In the genomic region with DNA sequence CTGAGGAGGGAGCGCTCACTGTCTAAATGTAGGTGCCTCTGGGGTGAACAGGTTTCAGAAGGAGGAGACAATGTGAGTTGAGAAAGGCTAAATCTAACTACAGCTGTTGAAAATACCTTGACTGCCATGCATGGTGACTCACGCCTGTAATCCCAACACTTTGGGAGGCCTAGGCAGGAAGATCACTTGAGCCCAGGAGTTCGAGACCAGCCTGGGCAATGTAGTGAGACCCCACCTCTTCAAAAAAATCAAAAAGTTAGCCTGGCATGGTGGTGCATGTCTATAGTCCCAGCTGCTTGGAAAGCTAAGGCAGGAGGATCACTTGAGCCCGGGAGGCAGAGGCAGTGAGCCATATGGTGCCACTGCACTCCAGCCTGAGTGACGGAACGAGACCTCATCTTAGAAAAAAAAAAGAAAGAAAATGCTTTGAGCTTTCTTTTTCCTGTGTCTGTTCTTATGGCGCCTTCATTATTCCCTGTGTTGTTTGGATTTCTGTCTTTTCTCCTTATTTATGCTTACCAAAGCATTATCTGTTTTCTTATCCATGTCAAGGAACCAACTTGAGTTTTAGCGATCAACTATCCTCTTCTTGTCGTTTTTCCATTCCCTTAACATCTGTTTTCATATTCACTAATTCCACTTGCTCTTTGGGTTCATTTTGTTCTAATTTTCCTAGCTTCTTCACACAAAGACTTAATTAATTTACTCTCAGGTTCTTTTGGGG, we compare ENCODE assay signal across 20 cellular contexts. TPM values are rescaled to one million over a fixed set of nuclear protein-coding genes. Genes with fewer than 3 reads are reported as not detected.
DNase-seq lines count a peak whose midpoint lies in the region; ATAC-seq, FAIRE-seq and TF ChIP-seq lines count a peak whose summit lies in the region.
"Had no signal": no experiment of that assay in that cellular context is flagged by ENCODE, and none has a peak within 500 bp of the region (broad histone marks: within the 10 kb centered on the region; RNA-seq: fewer than 3 reads in every experiment).

No MANE protein-coding gene starts in this region.

- no peak overlapping the region for H2AK9ac ChIP-seq in IMR-90 (replicated peaks; ENCODE audit: low read depth, low read length, poor library complexity)

- H4K5ac ChIP-seq in IMR-90 (ENCODE audit: low read depth, low read length), result no peak overlapping the region

- H3K4me3 ChIP-seq in A549 (no peak overlapping the region), IMR-90 (ENCODE audit: insufficient read depth, low read depth, low read length) (no peak overlapping the region), thyroid gland (replicated peaks in 1 of 3) (no peak overlapping the region)
- H3K4me3 ChIP-seq: GM23338 had no signal

- intact Hi-C loops in IMR-90 (cut with micrococcal nuclease) (no loop called here), thyroid gland (cut with DNase I) (no loop called here)

- no peak overlapping the region for H3K56ac ChIP-seq in IMR-90 (ENCODE audit: extremely low read depth, insufficient read depth, low read length)

- ATAC-seq in A549 (no peak), IMR-90 (ENCODE audit: low read depth) (no peak), T-cell (replicated peaks in 1 of 4) (no peak)
- ATAC-seq: GM23338 had no signal

- no TSS peak for BruUV-seq in IMR-90 (replicated peaks; lab: Mats Ljungman, UMichigan)

- H3K9me3 ChIP-seq in A549 (peaks cover 3% of the 10 kb centered on the region; the same call in 2 of the 3 replicates), IMR-90 (ENCODE audit: control insufficient read depth, insufficient read depth, low read length) (peaks cover 6% of the 10 kb centered on the region), thyroid gland (no peaks in the 10 kb centered on the region)
- H3K9me3 ChIP-seq: BE2C had no signal

- H2AK5ac ChIP-seq in IMR-90 (ENCODE audit: low read depth, low read length), result no peak overlapping the region

- CTCF ChIA-PET in A549 (lab: Yijun Ruan, JAX) (interaction anchor here (0.6 to 2.0 kb wide), 4 partner anchors 11 to 671 kb away, joined by 3 to 7 read pairs (median 3); no protein-coding TSS in a partner anchor), IMR-90 (lab: Yijun Ruan, JAX) (interaction anchor here (1.0 kb wide), 1 partner anchor 29 kb away, joined by 6 read pairs; no protein-coding TSS in a partner anchor), T-cell (lab: Charles Lee) (no interaction called here)

- peaks cover 31 to 41% of the 10 kb centered on the region in 2 donors for H3K27me3 Mint-ChIP-seq in T-cell

- no peak overlapping the region for H3K9ac ChIP-seq in IMR-90 (ENCODE audit: low read depth, low read length)

- no peak overlapping the region for H2AFZ ChIP-seq in IMR-90 (replicated peaks; ENCODE audit: low read length, poor library complexity)
- H2AFZ ChIP-seq: GM23338 had no signal

- POLR2A ChIA-PET in A549 (lab: Yijun Ruan, JAX), result no interaction called here
- POLR2A ChIA-PET in IMR-90 (lab: Charles Lee; ENCODE audit: unreplicated experiment), result no interaction called here
- POLR2A ChIA-PET in T-cell (lab: Charles Lee), result no interaction called here

- no peaks in the 10 kb centered on the region for H3K4me1 Mint-ChIP-seq in T-cell
- H3K4me1 Mint-ChIP-seq: CD4-positive, CD25-positive, alpha-beta regulatory T cell; CD8-positive, alpha-beta memory T cell had no signal

- no peaks in the 10 kb centered on the region for H3K36me3 Mint-ChIP-seq in T-cell
- H3K36me3 Mint-ChIP-seq: CD4-positive, CD25-positive, alpha-beta regulatory T cell had no signal

- in situ Hi-C loops in IMR-90 (cut with MboI; ENCODE audit: low sequenced_read_pairs), result no loop called here

- H3K23ac ChIP-seq in IMR-90 (ENCODE audit: low read depth, low read length), result no peak overlapping the region

- no peak overlapping the region for H4K8ac ChIP-seq in IMR-90 (ENCODE audit: low read depth in 2 of 2, low read length in 2 of 2)

- H3K14ac ChIP-seq in IMR-90 (replicated peaks; ENCODE audit: low read depth, low read length), result no peak overlapping the region

- H3K27ac Mint-ChIP-seq in T-cell, result no peak overlapping the region
- H3K27ac Mint-ChIP-seq: CD4-positive, CD25-positive, alpha-beta regulatory T cell; GM23338 had no signal

- peaks cover 0 to 9% (median 4%) of the 10 kb centered on the region in 3 donors for H3K9me3 Mint-ChIP-seq in T-cell

- H3K36me3 ChIP-seq in IMR-90 (ENCODE audit: control insufficient read depth, insufficient read depth, low read length), result peaks cover 18% of the 10 kb centered on the region
- H3K36me3 ChIP-seq in thyroid gland, result no peaks in the 10 kb centered on the region
- H3K36me3 ChIP-seq: BE2C had no signal

- H2BK15ac ChIP-seq in IMR-90 (ENCODE audit: low read depth, low read length), result no peak overlapping the region

- no peak for FAIRE-seq in A549 (lab: Jason Lieb, UNC)
- FAIRE-seq: GM12892, GM18507, H54 had no signal

- H2BK20ac ChIP-seq in IMR-90 (ENCODE audit: low read depth, low read length), result no peak overlapping the region

- no peak overlapping the region for H2BK5ac ChIP-seq in IMR-90 (ENCODE audit: low read depth, low read length, poor library complexity, severe bottlenecking)

- H3K4ac ChIP-seq in IMR-90 (ENCODE audit: low read depth, low read length), result no peak overlapping the region

- no peaks in the 10 kb centered on the region for H3K27me3 ChIP-seq in IMR-90 (ENCODE audit: control insufficient read depth, insufficient read depth, low read length)
- H3K27me3 ChIP-seq in thyroid gland, result no peaks in the 10 kb centered on the region
- H3K27me3 ChIP-seq: BE2C had no signal

- TF ChIP-seq POLR2A in A549 (IDR thresholded peaks at IDR 0.05; ENCODE audit: low read length) (no peak), IMR-90 (IDR thresholded peaks at IDR 0.05; ENCODE audit: low read depth, low read length) (no peak), thyroid gland (IDR thresholded peaks at IDR 0.05) (no peak)

- no peak overlapping the region for H3K4me3 Mint-ChIP-seq in T-cell
- H3K4me3 Mint-ChIP-seq: CD4-positive, CD25-positive, alpha-beta regulatory T cell; CD8-positive, alpha-beta memory T cell; GM23338 had no signal

- dilution Hi-C loops in IMR-90 (cut with HindIII; ENCODE audit: low sequenced_read_pairs, unreplicated experiment), result no loop called here

- no peak overlapping the region for H3K18ac ChIP-seq in IMR-90 (ENCODE audit: low read depth, low read length)

- H3K27ac ChIP-seq in A549 (no peak overlapping the region), IMR-90 (ENCODE audit: insufficient read depth, low read length) (no peak overlapping the region), thyroid gland (peak overlapping the region; percentile 6 to 65 (median 15))

- H3K9me1 ChIP-seq in IMR-90 (ENCODE audit: insufficient read depth, low read length), result peaks cover 21% of the 10 kb centered on the region

- peaks cover 15% of the 10 kb centered on the region for H4K20me1 ChIP-seq in IMR-90 (ENCODE audit: insufficient read depth, low read length)

- no peak for TF ChIP-seq CTCF in A549 (IDR thresholded peaks at IDR 0.05)
- TF ChIP-seq CTCF in IMR-90 (conservative IDR thresholded peaks at IDR 0.05; ENCODE audit: low read depth, low read length), result no peak
- no peak for TF ChIP-seq CTCF in thyroid gland (IDR thresholded peaks at IDR 0.05)

- TF ChIP-seq EP300 in A549 (IDR thresholded peaks at IDR 0.05), result no peak

- no peak overlapping the region for H4K91ac ChIP-seq in IMR-90 (ENCODE audit: insufficient read depth, low read depth, low read length)

- H3K4me1 ChIP-seq in A549 (peaks cover 14% of the 10 kb centered on the region), IMR-90 (ENCODE audit: control insufficient read depth, insufficient read depth, low read length) (peaks cover 11% of the 10 kb centered on the region), thyroid gland (peaks cover 16 to 55% of the 10 kb centered on the region in 2 donors)
- H3K4me1 ChIP-seq: BE2C had no signal

- H2BK120ac ChIP-seq in IMR-90 (ENCODE audit: low read depth, low read length), result no peak overlapping the region

- H3K4me2 ChIP-seq in A549 (no peak overlapping the region), IMR-90 (ENCODE audit: low read depth, low read length) (no peak overlapping the region)
- H3K4me2 ChIP-seq: GM23338 had no signal

- no peak for TF ChIP-seq RAD21 in A549 (conservative IDR thresholded peaks at IDR 0.05 in 1 of 2, IDR thresholded peaks at IDR 0.05 in 1 of 2)
- TF ChIP-seq RAD21 in IMR-90 (IDR thresholded peaks at IDR 0.05; ENCODE audit: low read length), result no peak

- DNase-seq in A549 (ENCODE audit: low read depth in 1 of 2, low spot score in 1 of 2) (no peak), IMR-90 (no peak), NCI-H524 treated with DMSO at 0.1 percent for 48 hours (lab: John Stamatoyannopoulos, UW) (peak; percentile 57), thyroid gland (peak; percentile 25 to 36), T-cell (no peak), NCI-H2196 treated with DMSO at 0.1 percent for 48 hours (lab: John Stamatoyannopoulos, UW; ENCODE audit: unreplicated experiment) (no peak)
- DNase-seq: ACHN; BE2C; C1 segment of cervical spinal cord; CD4-positive, CD25-positive, alpha-beta regulatory T cell; CD8-positive, alpha-beta memory T cell; COR-L47; DMS153; DMS79; GDM1; HCEC 1CT had no signal

- WGBS in A549 (ENCODE audit: missing lambda C conversion rate), result 76% methylated on average over 9 of the region's 9 CpGs
- 92% methylated on average over 6 of the region's 9 CpGs; no CpG with 5 or more reads in 1 of the 2 experiments for WGBS in IMR-90 (ENCODE audit: extremely low coverage in 2 of 2, insufficient read length in 1 of 2), 2 experiments
- 78 to 79% methylated on average over 9 of the region's 9 CpGs for WGBS in thyroid gland, 2 donors

- peaks cover 17 to 70% of the 10 kb centered on the region in 2 experiments for H3K79me1 ChIP-seq in IMR-90 (ENCODE audit: low read depth in 1 of 2, low read length in 2 of 2)

RNA-seq across cellular contexts. Expression of a gene that starts 8.5 kb away (rescaled TPM):
- 0.01 TPM in 1 of 2 replicates, not detected in the other for polyA plus RNA-seq in A549 (2011; rRNA removed)
- not detected in 2 replicates for polyA plus RNA-seq in A549 (2012; cell fraction: cytosol; rRNA removed)
- not detected in 2 replicates for polyA plus RNA-seq in A549 (2012; cell fraction: nucleus; rRNA removed)
- polyA plus RNA-seq in A549 (2017; fragmentation: RNase III; extraction: RNeasy Plus Mini Kit Qiagen cat#74134 plus additional on column Dnase treatment), result not detected in 3 replicates
- 0.04 TPM in 1 of 2 replicates, not detected in the other for polyA minus RNA-seq in A549 (2011; rRNA and poly(A)+ RNA removed)
- total RNA-seq in IMR-90 (2012; rRNA removed), result 14.7 and 15.2 TPM in 2 replicates
- 22.0 TPM in 2 replicates for polyA plus RNA-seq in IMR-90 (2012; rRNA removed)
- 15.4 and 26.3 TPM in 2 replicates for polyA plus RNA-seq in IMR-90 (2012; cell fraction: cytosol; rRNA removed)
- polyA plus RNA-seq in IMR-90 (2012; cell fraction: nucleus; rRNA removed; ENCODE audit: low replicate concordance), result 21.8 and 22.7 TPM in 2 replicates
- 10 to 100 TPM; 33.7 to 53.0 (median 51.1) TPM for total RNA-seq in thyroid gland
- total RNA-seq in T-cell, result under 1 TPM in 3 of 5 donors, not detected in 2; 0.07 to 0.54 (median 0.09) TPM
- total RNA-seq: CD4-positive, CD25-positive, alpha-beta regulatory T cell; CD8-positive, alpha-beta memory T cell had no signal
- polyA plus RNA-seq: CD4-positive, CD25-positive, alpha-beta regulatory T cell had no signal

RNA-seq across cellular contexts. Expression of a gene that starts 28.7 kb away (rescaled TPM):
- polyA plus RNA-seq in A549 (2011; rRNA removed) (11.8 and 13.1 TPM in 2 replicates), A549 (2017; fragmentation: RNase III; extraction: RNeasy Plus Mini Kit Qiagen cat#74134 plus additional on column Dnase treatment) (9.8 to 10.5 TPM (median 10.5 TPM) in 3 replicates), IMR-90 (2012; rRNA removed) (8.7 and 9.0 TPM in 2 replicates)
- polyA plus RNA-seq in A549 (2012; cell fraction: cytosol; rRNA removed), result 5.1 and 6.5 TPM in 2 replicates
- polyA plus RNA-seq in A549 (2012; cell fraction: nucleus; rRNA removed), result 2.6 and 3.2 TPM in 2 replicates
- polyA minus RNA-seq in A549 (2011; rRNA and poly(A)+ RNA removed), result 6.9 and 8.4 TPM in 2 replicates
- total RNA-seq in IMR-90 (2012; rRNA removed) (10.6 and 16.1 TPM in 2 replicates), thyroid gland (10 to 100 TPM; 20.2 to 49.6 (median 36.1) TPM), T-cell (10 to 100 TPM in 3 of 5 donors, 1 to 10 TPM in 2; 5.8 to 23.2 (median 21.9) TPM)
- 7.0 and 8.1 TPM in 2 replicates for polyA plus RNA-seq in IMR-90 (2012; cell fraction: cytosol; rRNA removed)
- 2.5 and 3.0 TPM in 2 replicates for polyA plus RNA-seq in IMR-90 (2012; cell fraction: nucleus; rRNA removed; ENCODE audit: low replicate concordance)

Comparison
In these comparisons a context has a peak if more than half of its experiments do, and no peak if none do; other contexts are left out.
1. DNase-seq: peak in NCI-H524 treated with DMSO at 0.1 percent for 48 hours (single experiment) and thyroid gland (2 of 2); none in A549 (0 of 2), IMR-90 (single experiment), T-cell (0 of 34) and NCI-H2196 treated with DMSO at 0.1 percent for 48 hours (single experiment).
2. H3K27ac ChIP-seq: peak in thyroid gland (3 of 3); none in A549 (0 of 2) and IMR-90 (single experiment).
3. RNA of a gene that starts 8.5 kb away (total RNA-seq): 33.7 to 53.0 TPM in thyroid gland and 14.7 to 15.2 TPM in IMR-90; 0.07 to 0.54 TPM in T-cell; every median in the first group is over 10 times any median in the second.
4. CTCF ChIA-PET loops: an anchor here in A549 (0.6 to 2.0 kb wide) and IMR-90 (1.0 kb wide); none called in T-cell.